ENCODE assay signal across 8 cellular contexts in genomic region chr11:65382036-65382803, GRCh38. TPM values are rescaled to one million over a fixed set of nuclear protein-coding genes. Genes with fewer than 3 reads are reported as not detected.
DNase-seq lines count a peak whose midpoint lies in the region; ATAC-seq and TF ChIP-seq lines count a peak whose summit lies in the region.

A gene with protein sequence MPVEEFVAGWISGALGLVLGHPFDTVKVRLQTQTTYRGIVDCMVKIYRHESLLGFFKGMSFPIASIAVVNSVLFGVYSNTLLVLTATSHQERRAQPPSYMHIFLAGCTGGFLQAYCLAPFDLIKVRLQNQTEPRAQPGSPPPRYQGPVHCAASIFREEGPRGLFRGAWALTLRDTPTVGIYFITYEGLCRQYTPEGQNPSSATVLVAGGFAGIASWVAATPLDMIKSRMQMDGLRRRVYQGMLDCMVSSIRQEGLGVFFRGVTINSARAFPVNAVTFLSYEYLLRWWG (minus strand): TSS chr11:65382646. CDS start chr11:65381951, 695 bp downstream.

- H3K9me3 ChIP-seq in OCI-LY1 (ENCODE audit: low read length) (no peaks in the 10 kb centered on the region), mucosa of rectum (ENCODE audit: control insufficient read depth in 2 of 2, low read length in 2 of 2) (no peaks in the 10 kb centered on the region)

- H3K4me1 Mint-ChIP-seq in endothelial cell (ENCODE audit: unreplicated experiment): peaks cover 29% of the 10 kb centered on the region

- DNase-seq in DMS153 treated with DMSO at 0.1 percent for 48 hours (lab: John Stamatoyannopoulos, UW; ENCODE audit: unreplicated experiment) (peak; percentile 92), HuH-7 (ENCODE audit: low spot score) (peak; percentile 78), endothelial cell (ENCODE audit: low spot score) (peak; percentile 81)
- peak; percentile 86 for DNase-seq in activated CD8-positive, alpha-beta memory T cell treated with anti-CD3 and anti-CD28 coated beads, Interleukin-2, amount 50 U/mL, for 24 hours (ENCODE audit: extremely low read depth)
- peak; percentile 78 to 88 for DNase-seq in stimulated activated CD8-positive, alpha-beta memory T cell treated with anti-CD3 and anti-CD28 coated beads, Interleukin-4, amount 100 ng/mL, for 4 hours (ENCODE audit: low read depth in 2 of 2, low spot score in 1 of 2)

- H3F3A ChIP-seq in OCI-LY1 (ENCODE audit: insufficient read depth, low read length): no peaks in the 10 kb centered on the region

- H3K9ac ChIP-seq in OCI-LY1 (ENCODE audit: low read length) (peak within 1 kb of the TSS; percentile 77), mucosa of rectum (ENCODE audit: low read depth in 1 of 2, low read length in 2 of 2) (peak within 1 kb of the TSS; percentile 90 to 94)

- TF ChIP-seq CTCF in OCI-LY1 (IDR thresholded peaks at IDR 0.05; ENCODE audit: low read length) (peak; percentile 77), endothelial cell (IDR thresholded peaks at IDR 0.05; ENCODE audit: unreplicated experiment) (peak; percentile 63)

- peak within 1 kb of the TSS; percentile 73 for H3K4me2 ChIP-seq in OCI-LY1 (ENCODE audit: low read length)

- H3K4me3 ChIP-seq in OCI-LY1 (ENCODE audit: low read depth, low read length, poor library complexity, severe bottlenecking): peak within 1 kb of the TSS; percentile 65
- H3K4me3 ChIP-seq in mucosa of rectum (ENCODE audit: low read length in 2 of 2): peak within 1 kb of the TSS; percentile 59 to 77

- H3K4me3 Mint-ChIP-seq in endothelial cell (ENCODE audit: unreplicated experiment): peak within 1 kb of the TSS; percentile 57

- peaks cover 8% of the 10 kb centered on the region for H3K27me3 Mint-ChIP-seq in endothelial cell (ENCODE audit: unreplicated experiment)

- no peaks in the 10 kb centered on the region for H3K9me3 Mint-ChIP-seq in endothelial cell (ENCODE audit: unreplicated experiment)

- H3K27ac Mint-ChIP-seq in endothelial cell (ENCODE audit: unreplicated experiment): peak within 1 kb of the TSS; percentile 87

- H3K4me1 ChIP-seq in OCI-LY1 (ENCODE audit: insufficient read depth, low read length, severe bottlenecking) (peaks cover 52% of the 10 kb centered on the region), mucosa of rectum (ENCODE audit: control insufficient read depth in 2 of 2, insufficient read depth in 2 of 2, low read length in 2 of 2) (peaks cover 43 to 47% of the 10 kb centered on the region in 2 donors)

- H3K27ac ChIP-seq in OCI-LY1 (ENCODE audit: low read depth, low read length, poor library complexity, severe bottlenecking): peak within 1 kb of the TSS; percentile 89
- peak within 1 kb of the TSS; percentile 99 to 100 for H3K27ac ChIP-seq in mucosa of rectum (ENCODE audit: low read depth in 2 of 2, low read length in 2 of 2)

- no peaks in the 10 kb centered on the region for H3K9me2 ChIP-seq in OCI-LY1 (ENCODE audit: low read depth, low read length)

- no peaks in the 10 kb centered on the region for H3K27me3 ChIP-seq in OCI-LY1 (ENCODE audit: insufficient read depth, low read length)
- H3K27me3 ChIP-seq in mucosa of rectum (ENCODE audit: control insufficient read depth in 2 of 2, insufficient read depth in 2 of 2, low read length in 2 of 2): no peaks in the 10 kb centered on the region

- no peaks in the 10 kb centered on the region for H4K20me1 ChIP-seq in OCI-LY1 (ENCODE audit: insufficient read depth, low read length)

- ATAC-seq in GM21528 (IDR thresholded peaks at IDR 0.05; ENCODE audit: low FRiP score, unreplicated experiment): peak; percentile 48

- no peaks in the 10 kb centered on the region for H3K36me3 Mint-ChIP-seq in endothelial cell (ENCODE audit: low read depth, unreplicated experiment)

- H3K36me3 ChIP-seq in OCI-LY1 (ENCODE audit: insufficient read depth, low read length) (no peaks in the 10 kb centered on the region), mucosa of rectum (ENCODE audit: control insufficient read depth in 2 of 2, insufficient read depth in 2 of 2, low read length in 2 of 2) (no peaks in the 10 kb centered on the region)

- no peaks in the 10 kb centered on the region for H3K79me2 ChIP-seq in OCI-LY1 (ENCODE audit: insufficient read depth, low read length)

- H2AFZ ChIP-seq in OCI-LY1 (ENCODE audit: low read length): no peak within 1 kb of the TSS

RNA-seq across cellular contexts. Expression of the gene that starts here (rescaled TPM):
- 3.3 TPM for total RNA-seq in endothelial cell (ENCODE audit: unreplicated experiment)

Comparison
In these comparisons a context has a peak if more than half of its experiments do, and no peak if none do; other contexts are left out.
1. Peak in every context shown above with its lines: DNase-seq, ATAC-seq, H3K4me3 ChIP-seq and H3K27ac ChIP-seq.